ENCODE assay signal across 26 cellular contexts in genomic region chr2:15325296-15325695, GRCh38.
"Had no signal": no experiment of that assay in that cellular context is flagged by ENCODE, and none has a peak within 500 bp of the region (broad histone marks: within the 10 kb centered on the region; RNA-seq: fewer than 3 reads in every experiment).

No MANE protein-coding gene starts in this region.

- H3K4me3 Mint-ChIP-seq: activated CD4-positive, alpha-beta T cell treated with anti-CD3 and anti-CD28 coated beads, Interleukin-2, amount 10 ng/mL, durations not matched to agents 24 days and 14 days; activated naive CD8-positive, alpha-beta T cell treated with anti-CD3 and anti-CD28 coated beads for 36 hours; activated T-cell treated with anti-CD3 and anti-CD28 coated beads, Interleukin-2, amount 50 U/mL, for 72 hours; activated T-helper 17 cell treated with anti-CD3 and anti-CD28 coated beads, Interleukin-2, amount 50 U/mL, for 72 hours; central memory CD8-positive, alpha-beta T cell had no signal

- DNase-seq: activated CD4-positive, alpha-beta T cell treated with anti-CD3 and anti-CD28 coated beads, Interleukin-2, amount 10 ng/mL, durations not matched to agents 24 days and 14 days; activated CD4-positive, alpha-beta T cell treated with anti-CD3 and anti-CD28 coated beads, Interleukin-2, amount 50 U/mL, for 4 hours; activated effector memory CD4-positive, alpha-beta T cell treated with anti-CD3 and anti-CD28 coated beads, Interleukin-2, amount 50 U/mL, for 16 hours; activated naive CD4-positive, alpha-beta T cell; activated naive CD4-positive, alpha-beta T cell treated with anti-CD3 and anti-CD28 coated beads, Interleukin-2, amount 50 U/mL, for 16 hours; activated naive CD8-positive, alpha-beta T cell treated with anti-CD3 and anti-CD28 coated beads for 36 hours; activated T-cell treated with anti-CD3 and anti-CD28 coated beads, Interleukin-2, amount 50 U/mL, for 1 hour; activated T-cell treated with anti-CD3 and anti-CD28 coated beads, Interleukin-2, amount 50 U/mL, for 72 hours; amniotic stem cell; aorta; Karpas-422; MG63; NCI-H1092; NCI-H1436 treated with DMSO at 0.1 percent for 48 hours; NCI-H1694 treated with DMSO at 0.1 percent for 48 hours; NCI-H2029; NCI-H345; NCI-H524 treated with DMSO at 0.1 percent for 48 hours; SHP77; SJCRH30; T1000 had no signal

- H3K4me1 ChIP-seq: SJCRH30 had no signal

- H3K4me3 ChIP-seq: cardiac muscle cell, MG63, SJCRH30, SK-N-MC had no signal

- H3K27ac ChIP-seq: cardiac muscle cell, SJCRH30, SK-N-MC had no signal

- H3K9me3 ChIP-seq: SJCRH30 had no signal

- H3K27ac Mint-ChIP-seq: activated CD4-positive, alpha-beta T cell treated with anti-CD3 and anti-CD28 coated beads, Interleukin-2, amount 10 ng/mL, durations not matched to agents 24 days and 14 days; activated naive CD8-positive, alpha-beta T cell treated with anti-CD3 and anti-CD28 coated beads for 36 hours; activated T-cell treated with anti-CD3 and anti-CD28 coated beads, Interleukin-2, amount 50 U/mL, for 72 hours; activated T-helper 17 cell treated with anti-CD3 and anti-CD28 coated beads, Interleukin-2, amount 50 U/mL, for 72 hours had no signal

- H3K36me3 ChIP-seq: SJCRH30 had no signal

- H3K4me1 Mint-ChIP-seq: activated naive CD8-positive, alpha-beta T cell treated with anti-CD3 and anti-CD28 coated beads for 36 hours; activated T-helper 17 cell treated with anti-CD3 and anti-CD28 coated beads, Interleukin-2, amount 50 U/mL, for 72 hours; central memory CD8-positive, alpha-beta T cell had no signal

- H3K27me3 ChIP-seq: cardiac muscle cell, MG63, SJCRH30 had no signal

- ATAC-seq: activated T-cell treated with anti-CD3 and anti-CD28 coated beads, Interleukin-2, amount 50 U/mL, for 72 hours; activated T-helper 17 cell treated with anti-CD3 and anti-CD28 coated beads, Interleukin-2, amount 50 U/mL, for 72 hours; Panc1 had no signal

- H3K9me3 Mint-ChIP-seq: activated T-helper 17 cell treated with anti-CD3 and anti-CD28 coated beads, Interleukin-2, amount 50 U/mL, for 72 hours; central memory CD8-positive, alpha-beta T cell had no signal

- H3K27me3 Mint-ChIP-seq: activated CD4-positive, alpha-beta T cell treated with anti-CD3 and anti-CD28 coated beads, Interleukin-2, amount 10 ng/mL, durations not matched to agents 24 days and 14 days; activated naive CD8-positive, alpha-beta T cell treated with anti-CD3 and anti-CD28 coated beads for 36 hours; activated T-helper 17 cell treated with anti-CD3 and anti-CD28 coated beads, Interleukin-2, amount 50 U/mL, for 72 hours; central memory CD8-positive, alpha-beta T cell had no signal
